26 cellular contexts compared by ENCODE assay signal in the genomic region with DNA sequence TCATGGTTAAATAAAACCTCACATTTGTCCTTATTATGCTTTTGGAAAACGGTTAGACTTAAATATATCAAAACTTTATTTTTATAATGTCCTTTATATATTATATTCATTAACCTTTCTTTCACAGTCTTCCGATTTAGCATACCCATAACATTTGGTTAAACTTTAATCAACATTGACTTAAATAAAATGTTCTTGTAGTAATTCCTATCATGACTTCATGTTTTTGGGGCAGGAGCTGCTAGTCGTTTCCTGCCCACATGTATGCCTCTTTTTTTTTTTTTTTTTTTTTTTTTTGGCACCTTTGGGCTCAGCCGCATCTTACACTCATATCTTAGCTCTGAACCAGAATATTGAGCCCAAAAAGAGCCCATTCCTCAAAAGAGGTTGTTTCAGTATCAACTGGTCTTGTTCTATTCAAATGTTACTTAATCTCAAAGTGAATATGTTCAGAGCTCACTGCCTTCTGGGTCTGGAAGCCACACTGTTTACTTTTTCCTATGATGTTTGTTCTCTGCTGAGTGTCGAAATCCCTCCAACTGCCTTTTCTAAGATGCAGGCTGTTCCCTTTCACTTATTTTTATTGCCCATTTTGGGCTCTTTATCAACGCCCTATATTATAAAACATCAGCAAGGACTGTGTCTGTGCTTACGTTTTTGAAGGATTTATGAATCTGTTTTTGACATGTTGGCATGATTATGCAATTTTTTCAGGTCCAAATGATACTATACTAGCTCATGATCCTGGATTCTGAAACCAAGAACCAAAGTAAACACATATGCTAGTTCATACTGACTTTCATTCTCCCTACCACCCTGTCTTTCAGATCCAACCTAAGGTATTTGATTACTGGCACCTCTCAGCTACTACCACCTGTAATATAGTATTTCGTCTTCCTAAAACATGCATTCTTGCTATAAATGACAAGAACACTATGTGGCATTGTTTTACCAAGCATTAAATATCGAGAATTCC.
DNase-seq lines count a peak whose midpoint lies in the region; ATAC-seq, FAIRE-seq and TF ChIP-seq lines count a peak whose summit lies in the region.
"Had no signal": no experiment of that assay in that cellular context is flagged by ENCODE, and none has a peak within 500 bp of the region (broad histone marks: within the 10 kb centered on the region; RNA-seq: fewer than 3 reads in every experiment).

No MANE protein-coding gene starts in this region.

- TF ChIP-seq RAD21 in HepG2 (CRISPR knock-in tag; IDR thresholded peaks at IDR 0.05): no peak

- H3K4me2 ChIP-seq in HepG2 (ENCODE audit: low read depth, low read length): peak overlapping the region; percentile 6
- H3K4me2 ChIP-seq: KMS-11 had no signal

- H3K4me1 ChIP-seq in RWPE2 (ENCODE audit: insufficient read depth, poor library complexity, severe bottlenecking) (no peaks in the 10 kb centered on the region), HepG2 (ENCODE audit: insufficient read depth, low read length) (peaks cover 16% of the 10 kb centered on the region), upper lobe of right lung (no peaks in the 10 kb centered on the region)
- H3K4me1 ChIP-seq: left ventricle myocardium inferior, right atrium auricular region, spleen had no signal

- ATAC-seq in RWPE2 (ENCODE audit: low read depth) (peak; percentile 64; the same call in 2 of the 3 replicates), HepG2 (peak; percentile 98), upper lobe of right lung (peak; percentile 77), GM21360 (IDR thresholded peaks at IDR 0.05; ENCODE audit: unreplicated experiment) (no peak)
- ATAC-seq: activated CD8-positive, alpha-beta memory T cell treated with anti-CD3 and anti-CD28 coated beads, Interleukin-2, amount 10 ng/mL, durations not matched to agents 7 days and 5 days; activated T-cell treated with anti-CD3 and anti-CD28 coated beads, Interleukin-2, amount 50 U/mL, for 72 hours; natural killer cell; Panc1 had no signal

- no peak overlapping the region for H3K27ac ChIP-seq in RWPE2 (ENCODE audit: poor library complexity, severe bottlenecking)
- H3K27ac ChIP-seq in HepG2 (ENCODE audit: extremely low read length, insufficient read depth, low read length): peak overlapping the region; percentile 2
- no peak overlapping the region for H3K27ac ChIP-seq in upper lobe of right lung
- no peak overlapping the region for H3K27ac ChIP-seq in WERI-Rb-1
- H3K27ac ChIP-seq: KMS-11, left ventricle myocardium inferior, right atrium auricular region, spleen had no signal

- POLR2A ChIA-PET in HepG2 (lab: Yijun Ruan, JAX): interaction anchor here (0.9 kb wide), 1 partner anchor 71 kb away, joined by 3 read pairs; no protein-coding TSS in a partner anchor

- H3K4me3 ChIP-seq in RWPE2 (ENCODE audit: severe bottlenecking) (no peak overlapping the region), HepG2 (replicated peaks in 1 of 3; ENCODE audit: insufficient read depth in 1 of 3, low read depth in 2 of 3, low read length in 3 of 3) (no peak overlapping the region), upper lobe of right lung (no peak overlapping the region), WERI-Rb-1 (ENCODE audit: low read depth, low read length) (no peak overlapping the region)
- H3K4me3 ChIP-seq: left ventricle myocardium inferior, right atrium auricular region, spleen had no signal

- no peaks in the 10 kb centered on the region for H4K20me1 ChIP-seq in HepG2 (ENCODE audit: insufficient read depth, low read length)

- BruUV-seq in HepG2 (replicated peaks; lab: Mats Ljungman, UMichigan): no TSS peak

- H3K9me3 ChIP-seq in RWPE2 (ENCODE audit: severe bottlenecking) (no peaks in the 10 kb centered on the region), HepG2 (ENCODE audit: low read length) (no peaks in the 10 kb centered on the region), upper lobe of right lung (no peaks in the 10 kb centered on the region), WERI-Rb-1 (ENCODE audit: severe bottlenecking) (no peaks in the 10 kb centered on the region)
- H3K9me3 ChIP-seq: left ventricle myocardium inferior, right atrium auricular region, spleen, transverse colon had no signal

- H3K36me3 ChIP-seq in RWPE2 (ENCODE audit: low read depth) (no peaks in the 10 kb centered on the region), HepG2 (replicated peaks in 1 of 2; ENCODE audit: control insufficient read depth in 1 of 2, insufficient read depth in 2 of 2, low read length in 2 of 2) (no peaks in the 10 kb centered on the region), upper lobe of right lung (no peaks in the 10 kb centered on the region), WERI-Rb-1 (no peaks in the 10 kb centered on the region)
- H3K36me3 ChIP-seq: left ventricle myocardium inferior, right atrium auricular region, spleen, transverse colon had no signal

- intact Hi-C loops in HepG2 (cut with micrococcal nuclease; ENCODE audit: unreplicated experiment): loop anchor here (5.0 kb wide), 2 partner anchors 51 to 121 kb away; no protein-coding TSS in a partner anchor
- intact Hi-C loops in upper lobe of right lung (cut with DNase I): no loop called here

- CTCF ChIA-PET in HepG2 (lab: Yijun Ruan, JAX; ENCODE audit: low intra/inter-chr PET ratio, low total read pairs): no interaction called here

- H3K79me2 ChIP-seq in HepG2 (ENCODE audit: insufficient read depth, low read length): no peaks in the 10 kb centered on the region

- FAIRE-seq in HepG2 (lab: Jason Lieb, UNC): peak; percentile 66
- FAIRE-seq: D721Med had no signal

- no peaks in the 10 kb centered on the region for H3K27me3 ChIP-seq in RWPE2 (ENCODE audit: insufficient read depth, poor library complexity, severe bottlenecking)
- no peaks in the 10 kb centered on the region for H3K27me3 ChIP-seq in HepG2 (ENCODE audit: control insufficient read depth in 1 of 2, insufficient read depth in 2 of 2, low read length in 2 of 2)
- H3K27me3 ChIP-seq in upper lobe of right lung: no peaks in the 10 kb centered on the region
- H3K27me3 ChIP-seq in WERI-Rb-1 (ENCODE audit: insufficient read depth, low read depth, severe bottlenecking): no peaks in the 10 kb centered on the region
- H3K27me3 ChIP-seq: right atrium auricular region, spleen, transverse colon had no signal

- 0 out of 4 replicates have a peak, but pooled peaks of 1 of the 2 experiments have one; percentile 13 for TF ChIP-seq EP300 in HepG2 (IDR thresholded peaks at IDR 0.05; ENCODE audit: low read depth in 2 of 2, low read length in 2 of 2)
- no peak for TF ChIP-seq EP300 in HepG2 (CRISPR knock-in tag; IDR thresholded peaks at IDR 0.05; ENCODE audit: borderline replicate concordance)

- TF ChIP-seq CTCF in RWPE2 (IDR thresholded peaks at IDR 0.05; ENCODE audit: poor library complexity, severe bottlenecking) (peak; percentile 21), HepG2 (CRISPR knock-in tag; IDR thresholded peaks at IDR 0.05) (no peak), upper lobe of right lung (IDR thresholded peaks at IDR 0.05) (no peak), WERI-Rb-1 (IDR thresholded peaks at IDR 0.05; ENCODE audit: low read depth, low read length) (no peak)

- H2AFZ ChIP-seq in HepG2 (ENCODE audit: low read length): no peak overlapping the region

- WGBS in HepG2 (ENCODE audit: low lambda C conversion rate): 7% methylated on average over 9 of the region's 9 CpGs

- no peak overlapping the region for H3K9ac ChIP-seq in HepG2 (ENCODE audit: insufficient read depth, low read depth, low read length)
- H3K9ac ChIP-seq: KMS-11 had no signal

- in situ Hi-C loops in HepG2 (cut with HindIII; ENCODE audit: extremely low pct_ligation_motif_present, low pct_unique_long_range_greater_than_20kb): no loop called here

- no peak for TF ChIP-seq POLR2A in HepG2 (IDR thresholded peaks at IDR 0.05; ENCODE audit: insufficient read depth in 1 of 2, low read depth in 2 of 2, low read length in 2 of 2)

- DNase-seq in H4 (ENCODE audit: low spot score) (peak; percentile 64), RWPE2 (ENCODE audit: low spot score) (no peak), HepG2 (ENCODE audit: low spot score) (peak; percentile 68), upper lobe of right lung (no peak), WERI-Rb-1 (no peak), SW 1271 (lab: John Stamatoyannopoulos, UW) (no peak)
- DNase-seq: activated B cell treated with CpG ODN at 0.5 μM for 24 hours; activated CD4-positive, alpha-beta T cell treated with anti-CD3 and anti-CD28 coated beads, Interleukin-2, amount 50 U/mL, for 1 hour; activated CD8-positive, alpha-beta memory T cell treated with anti-CD3 and anti-CD28 coated beads, Interleukin-2, amount 10 ng/mL, durations not matched to agents 7 days and 5 days; activated naive CD4-positive, alpha-beta T cell; activated T-cell treated with anti-CD3 and anti-CD28 coated beads, Interleukin-2, amount 50 U/mL, for 72 hours; cerebellar nuclear complex; hypothalamus; left ventricle myocardium inferior; MV-4-11; natural killer cell; NCI-H146; NCI-H524; spleen; stimulated activated CD4-positive, alpha-beta T cell treated with anti-CD3 and anti-CD28 coated beads, Interleukin-2, amount 100 ng/mL, for 48 hours; transverse colon had no signal

TF ChIP-seq in HepG2, 621 proteins besides CTCF, POLR2A, EP300 and RAD21 (continues in another document):
- TF ChIP-seq U2AF1 (optimal IDR thresholded peaks at IDR 0.05; ENCODE audit: low read depth, low read length) (no peak), CEBPB (IDR thresholded peaks at IDR 0.05; ENCODE audit: borderline replicate concordance, low read depth, low read length) (peak; percentile 70; the same call in 1 of the 2 replicates), ZNF564 (CRISPR knock-in tag; IDR thresholded peaks at IDR 0.05) (no peak), ZBTB7A (CRISPR knock-in tag; IDR thresholded peaks at IDR 0.05) (no peak), SALL1 (CRISPR knock-in tag; IDR thresholded peaks at IDR 0.05) (peak; percentile 11; the same call in 1 of the 2 replicates), BCL6 (CRISPR knock-in tag; IDR thresholded peaks at IDR 0.05) (peak; percentile 85), RARA (CRISPR knock-in tag; IDR thresholded peaks at IDR 0.05) (0 out of 2 replicates have a peak, but pooled peaks have one; percentile 29), ATM (IDR thresholded peaks at IDR 0.05; ENCODE audit: borderline replicate concordance) (no peak), FOSL1 (CRISPR knock-in tag; IDR thresholded peaks at IDR 0.05; ENCODE audit: borderline replicate concordance) (no peak), MXI1 (IDR thresholded peaks at IDR 0.05; ENCODE audit: borderline replicate concordance, low read depth, low read length) (no peak), KAT8 (CRISPR knock-in tag; IDR thresholded peaks at IDR 0.05) (no peak)

Comparison
In these comparisons a context has a peak if more than half of its experiments do, and no peak if none do; other contexts are left out.
1. DNase-seq: peak in H4 (single experiment) and HepG2 (single experiment); none in RWPE2 (single experiment), upper lobe of right lung (single experiment), WERI-Rb-1 (single experiment) and SW 1271 (0 of 2).